ENCODE assay signal across 8 cellular contexts in the genomic region with DNA sequence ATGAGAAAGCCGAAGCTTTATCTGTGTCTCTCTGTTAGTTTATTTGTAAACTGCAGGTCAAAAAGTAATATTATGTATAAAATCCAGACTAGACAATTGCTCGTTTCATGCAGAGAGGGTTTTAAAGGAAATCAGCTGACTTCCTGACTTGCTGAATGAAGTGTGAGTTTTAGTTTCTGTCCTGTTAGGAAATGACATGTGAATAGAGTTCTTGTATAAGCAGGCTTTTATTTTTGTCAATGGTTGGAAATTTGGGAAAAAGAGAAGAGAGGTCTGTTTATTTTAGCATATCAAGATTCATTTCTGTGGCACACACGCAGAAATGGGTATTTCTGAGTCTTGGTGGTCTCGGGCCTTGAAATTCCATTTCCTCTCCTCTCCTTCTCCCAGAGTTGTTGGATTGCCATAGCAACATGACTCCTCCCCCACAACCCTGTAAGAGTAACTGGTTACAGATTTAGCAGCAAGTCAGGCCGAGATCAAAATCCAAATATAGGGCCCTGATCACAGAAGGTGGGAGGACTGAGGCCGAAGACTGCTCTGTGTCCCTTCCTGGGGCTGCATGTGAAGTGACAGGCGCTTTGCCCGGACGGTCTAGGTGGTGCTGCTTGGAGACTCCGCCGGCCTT.
DNase-seq lines count a peak whose midpoint lies in the region; ATAC-seq and TF ChIP-seq lines count a peak whose summit lies in the region.

No MANE protein-coding gene starts in this region.

- no peak for TF ChIP-seq CTCF in foreskin keratinocyte (conservative IDR thresholded peaks at IDR 0.05)

- CTCF ChIA-PET in activated CD4-positive, alpha-beta T cell treated with anti-CD3 and anti-CD28 coated beads, Interleukin-2, amount 10 ng/mL, durations not matched to agents 7 days and 5 days (lab: Charles Lee), result interaction anchor here (0.7 to 1.2 kb wide), 5 partner anchors 9 to 1410 kb away, joined by 3 read pairs; no protein-coding TSS in a partner anchor

- H3K9me3 Mint-ChIP-seq in activated CD4-positive, alpha-beta T cell treated with anti-CD3 and anti-CD28 coated beads, Interleukin-2, amount 10 ng/mL, durations not matched to agents 7 days and 5 days, result peaks cover 27% of the 10 kb centered on the region
- no peaks in the 10 kb centered on the region for H3K9me3 Mint-ChIP-seq in natural killer cell treated with Interleukin-12 subunit alpha and Interleukin-12 subunit beta and Interleukin-15 and Interleukin-18, amount 100 ng/mL, for 72 hours

- DNase-seq in activated CD4-positive, alpha-beta T cell treated with anti-CD3 and anti-CD28 coated beads, Interleukin-2, amount 10 ng/mL, durations not matched to agents 7 days and 5 days, result peak; percentile 75
- DNase-seq in fibroblast of gingiva (ENCODE audit: low read depth) (peak; percentile 73), cerebellum (ENCODE audit: low spot score) (no peak), foreskin keratinocyte (no peak), GOT3 (lab: John Stamatoyannopoulos, UW) (no peak)
- DNase-seq in natural killer cell treated with Interleukin-12 subunit alpha and Interleukin-12 subunit beta and Interleukin-15 and Interleukin-18, amount 100 ng/mL, for 72 hours (ENCODE audit: low spot score), result peak; percentile 71

- no peaks in the 10 kb centered on the region for H3K4me1 ChIP-seq in foreskin keratinocyte

- POLR2A ChIA-PET in activated CD4-positive, alpha-beta T cell treated with anti-CD3 and anti-CD28 coated beads, Interleukin-2, amount 10 ng/mL, durations not matched to agents 7 days and 5 days (lab: Charles Lee), result no interaction called here

- peak overlapping the region; percentile 68 for H3K4me3 Mint-ChIP-seq in activated CD4-positive, alpha-beta T cell treated with anti-CD3 and anti-CD28 coated beads, Interleukin-2, amount 10 ng/mL, durations not matched to agents 7 days and 5 days
- peak overlapping the region; percentile 78 for H3K4me3 Mint-ChIP-seq in natural killer cell treated with Interleukin-12 subunit alpha and Interleukin-12 subunit beta and Interleukin-15 and Interleukin-18, amount 100 ng/mL, for 72 hours

- no peak overlapping the region for H3K27ac ChIP-seq in foreskin keratinocyte

- H3K27ac Mint-ChIP-seq in activated CD4-positive, alpha-beta T cell treated with anti-CD3 and anti-CD28 coated beads, Interleukin-2, amount 10 ng/mL, durations not matched to agents 7 days and 5 days, result peak overlapping the region; percentile 96
- H3K27ac Mint-ChIP-seq in natural killer cell treated with Interleukin-12 subunit alpha and Interleukin-12 subunit beta and Interleukin-15 and Interleukin-18, amount 100 ng/mL, for 72 hours, result peak overlapping the region; percentile 91 to 99

- ATAC-seq in HG03066 (IDR thresholded peaks at IDR 0.05; ENCODE audit: low read depth, unreplicated experiment), result peak; percentile 75
- ATAC-seq in natural killer cell treated with Interleukin-12 subunit alpha and Interleukin-12 subunit beta and Interleukin-15 and Interleukin-18, amount 100 ng/mL, for 72 hours, result peak; percentile 87 to 88
- no peak for ATAC-seq in foreskin keratinocyte

- peaks cover 22% of the 10 kb centered on the region for H3K36me3 Mint-ChIP-seq in activated CD4-positive, alpha-beta T cell treated with anti-CD3 and anti-CD28 coated beads, Interleukin-2, amount 10 ng/mL, durations not matched to agents 7 days and 5 days (ENCODE audit: low read depth)
- no peaks in the 10 kb centered on the region for H3K36me3 Mint-ChIP-seq in natural killer cell treated with Interleukin-12 subunit alpha and Interleukin-12 subunit beta and Interleukin-15 and Interleukin-18, amount 100 ng/mL, for 72 hours

- H3K27me3 ChIP-seq in foreskin keratinocyte, result no peaks in the 10 kb centered on the region

- peak; percentile 36 for TF ChIP-seq POLR2A in GM19099 (IDR thresholded peaks at IDR 0.05; ENCODE audit: extremely low read depth, insufficient read length, low read depth)

- no peaks in the 10 kb centered on the region for H3K27me3 Mint-ChIP-seq in activated CD4-positive, alpha-beta T cell treated with anti-CD3 and anti-CD28 coated beads, Interleukin-2, amount 10 ng/mL, durations not matched to agents 7 days and 5 days
- peaks cover 0 to 3% of the 10 kb centered on the region in 2 donors for H3K27me3 Mint-ChIP-seq in natural killer cell treated with Interleukin-12 subunit alpha and Interleukin-12 subunit beta and Interleukin-15 and Interleukin-18, amount 100 ng/mL, for 72 hours

- H3K4me1 Mint-ChIP-seq in activated CD4-positive, alpha-beta T cell treated with anti-CD3 and anti-CD28 coated beads, Interleukin-2, amount 10 ng/mL, durations not matched to agents 7 days and 5 days, result peaks cover 51% of the 10 kb centered on the region
- peaks cover 40 to 42% of the 10 kb centered on the region in 2 donors for H3K4me1 Mint-ChIP-seq in natural killer cell treated with Interleukin-12 subunit alpha and Interleukin-12 subunit beta and Interleukin-15 and Interleukin-18, amount 100 ng/mL, for 72 hours (ENCODE audit: low read depth in 2 of 2)

Comparison
In these comparisons a context has a peak if more than half of its experiments do, and no peak if none do; other contexts are left out.
1. DNase-seq: peak in activated CD4-positive, alpha-beta T cell treated with anti-CD3 and anti-CD28 coated beads, Interleukin-2, amount 10 ng/mL, durations not matched to agents 7 days and 5 days (single experiment), fibroblast of gingiva (single experiment) and natural killer cell treated with Interleukin-12 subunit alpha and Interleukin-12 subunit beta and Interleukin-15 and Interleukin-18, amount 100 ng/mL, for 72 hours (single experiment); none in cerebellum (single experiment), foreskin keratinocyte (0 of 2) and GOT3 (single experiment).